In genomic region chr10:47359626-47360418, GRCh38 we compare ENCODE assay signal across 20 cellular contexts. TPM values are rescaled to one million over a fixed set of nuclear protein-coding genes. Genes with fewer than 3 reads are reported as not detected.
"Had no signal": no experiment of that assay in that cellular context is flagged by ENCODE, and none has a peak within 500 bp of the region (broad histone marks: within the 10 kb centered on the region; RNA-seq: fewer than 3 reads in every experiment).

No MANE protein-coding gene starts in this region.

- H3K4me1 ChIP-seq: body of pancreas, pancreas, sigmoid colon had no signal

- H3K36me3 Mint-ChIP-seq: activated naive CD8-positive, alpha-beta T cell treated with anti-CD3 and anti-CD28 coated beads, Interleukin-2, amount 10 ng/mL, durations not matched to agents 7 days and 5 days; memory B cell; naive thymus-derived CD4-positive, alpha-beta T cell; stimulated activated naive B cell treated with anti-CD40 and anti-IgM and Interleukin-4, amounts not matched to agents 10 μg/mL and 1 μg/mL and 100 μg/mL, for 72 hours had no signal

- ATAC-seq: activated T-cell treated with anti-CD3 and anti-CD28 coated beads, Interleukin-2, amount 50 U/mL, for 72 hours; body of pancreas; mucosa of descending colon; naive thymus-derived CD4-positive, alpha-beta T cell; pancreas; stimulated activated naive B cell treated with anti-CD40 and anti-IgM and Interleukin-4, amounts not matched to agents 10 μg/mL and 1 μg/mL and 100 μg/mL, for 72 hours had no signal

- H3K36me3 ChIP-seq: pancreas, sigmoid colon, tibial artery had no signal

- DNase-seq: activated B cell treated with CpG ODN at 0.5 μM for 24 hours; activated CD4-positive, alpha-beta T cell treated with anti-CD3 and anti-CD28 coated beads, Interleukin-2, amount 50 U/mL, for 1 hour; activated CD8-positive, alpha-beta memory T cell treated with anti-CD3 and anti-CD28 coated beads, Interleukin-2, amount 50 U/mL, for 4 hours; activated naive CD8-positive, alpha-beta T cell treated with anti-CD3 and anti-CD28 coated beads, Interleukin-2, amount 10 ng/mL, durations not matched to agents 7 days and 5 days; activated T-cell treated with anti-CD3 and anti-CD28 coated beads, Interleukin-2, amount 50 U/mL, for 72 hours; central memory CD4-positive, alpha-beta T cell; cortex of kidney; erythroblast; foreskin melanocyte; kidney glomerular epithelial cell; left ventricle myocardium superior; mucosa of descending colon; naive thymus-derived CD4-positive, alpha-beta T cell; sigmoid colon; stimulated activated naive B cell treated with anti-CD40 and anti-IgM and Interleukin-4, amounts not matched to agents 10 μg/mL and 1 μg/mL and 100 μg/mL, for 72 hours had no signal

- H3K9me3 Mint-ChIP-seq: activated B cell treated with CpG ODN at 0.5 μM for 24 hours; activated naive CD8-positive, alpha-beta T cell treated with anti-CD3 and anti-CD28 coated beads, Interleukin-2, amount 10 ng/mL, durations not matched to agents 7 days and 5 days; activated T-cell treated with anti-CD3 and anti-CD28 coated beads, Interleukin-2, amount 50 U/mL, for 72 hours; memory B cell; stimulated activated naive B cell treated with anti-CD40 and anti-IgM and Interleukin-4, amounts not matched to agents 10 μg/mL and 1 μg/mL and 100 μg/mL, for 72 hours had no signal

- H3K4me1 Mint-ChIP-seq: activated B cell treated with CpG ODN at 0.5 μM for 24 hours; activated naive CD8-positive, alpha-beta T cell treated with anti-CD3 and anti-CD28 coated beads, Interleukin-2, amount 10 ng/mL, durations not matched to agents 7 days and 5 days; naive thymus-derived CD4-positive, alpha-beta T cell; stimulated activated naive B cell treated with anti-CD40 and anti-IgM and Interleukin-4, amounts not matched to agents 10 μg/mL and 1 μg/mL and 100 μg/mL, for 72 hours had no signal

- H3K27me3 Mint-ChIP-seq: activated B cell treated with CpG ODN at 0.5 μM for 24 hours, memory B cell had no signal

- H3K27me3 ChIP-seq: body of pancreas, pancreas, sigmoid colon, tibial artery had no signal

- H3K27ac ChIP-seq: body of pancreas, pancreas, sigmoid colon, SK-N-MC, tibial artery had no signal

- H3K9me3 ChIP-seq: body of pancreas, mucosa of descending colon, pancreas, sigmoid colon, tibial artery had no signal

- H3K4me3 ChIP-seq: body of pancreas, mucosa of descending colon, pancreas, sigmoid colon, SK-N-MC, tibial artery had no signal

- H3K4me3 Mint-ChIP-seq: activated B cell treated with CpG ODN at 0.5 μM for 24 hours; activated naive CD8-positive, alpha-beta T cell treated with anti-CD3 and anti-CD28 coated beads, Interleukin-2, amount 10 ng/mL, durations not matched to agents 7 days and 5 days; activated T-cell treated with anti-CD3 and anti-CD28 coated beads, Interleukin-2, amount 50 U/mL, for 72 hours; memory B cell; naive thymus-derived CD4-positive, alpha-beta T cell; stimulated activated naive B cell treated with anti-CD40 and anti-IgM and Interleukin-4, amounts not matched to agents 10 μg/mL and 1 μg/mL and 100 μg/mL, for 72 hours had no signal

- H3K27ac Mint-ChIP-seq: activated B cell treated with CpG ODN at 0.5 μM for 24 hours; activated naive CD8-positive, alpha-beta T cell treated with anti-CD3 and anti-CD28 coated beads, Interleukin-2, amount 10 ng/mL, durations not matched to agents 7 days and 5 days; activated T-cell treated with anti-CD3 and anti-CD28 coated beads, Interleukin-2, amount 50 U/mL, for 72 hours; memory B cell; stimulated activated naive B cell treated with anti-CD40 and anti-IgM and Interleukin-4, amounts not matched to agents 10 μg/mL and 1 μg/mL and 100 μg/mL, for 72 hours had no signal

RNA-seq across cellular contexts. Expression of gene RBP3, which starts 11.7 kb away (rescaled TPM):
- total RNA-seq: activated B cell treated with CpG ODN at 0.5 μM for 24 hours; activated naive CD8-positive, alpha-beta T cell treated with anti-CD3 and anti-CD28 coated beads, Interleukin-2, amount 10 ng/mL, durations not matched to agents 7 days and 5 days; activated T-cell treated with anti-CD3 and anti-CD28 coated beads, Interleukin-2, amount 50 U/mL, for 72 hours; body of pancreas; left ventricle myocardium superior; mucosa of descending colon; naive thymus-derived CD4-positive, alpha-beta T cell; pancreas; sigmoid colon had no signal
- polyA plus RNA-seq: naive thymus-derived CD4-positive, alpha-beta T cell; pancreas; sigmoid colon had no signal

RNA-seq across cellular contexts. Expression of gene ZNF488, which starts 24.3 kb away (rescaled TPM):
- total RNA-seq: activated B cell treated with CpG ODN at 0.5 μM for 24 hours; activated naive CD8-positive, alpha-beta T cell treated with anti-CD3 and anti-CD28 coated beads, Interleukin-2, amount 10 ng/mL, durations not matched to agents 7 days and 5 days; left ventricle myocardium superior; naive thymus-derived CD4-positive, alpha-beta T cell had no signal
- polyA plus RNA-seq: pancreas had no signal

RNA-seq across cellular contexts. Expression of gene GDF2, which starts 37.6 kb away (rescaled TPM):
- total RNA-seq: activated B cell treated with CpG ODN at 0.5 μM for 24 hours; activated naive CD8-positive, alpha-beta T cell treated with anti-CD3 and anti-CD28 coated beads, Interleukin-2, amount 10 ng/mL, durations not matched to agents 7 days and 5 days; activated T-cell treated with anti-CD3 and anti-CD28 coated beads, Interleukin-2, amount 50 U/mL, for 72 hours; body of pancreas; left ventricle myocardium superior; mucosa of descending colon; naive thymus-derived CD4-positive, alpha-beta T cell; pancreas; sigmoid colon had no signal
- polyA plus RNA-seq: naive thymus-derived CD4-positive, alpha-beta T cell; pancreas; sigmoid colon had no signal

RNA-seq across cellular contexts. Expression of gene GDF10, which starts 59.8 kb away (rescaled TPM):
- total RNA-seq: activated B cell treated with CpG ODN at 0.5 μM for 24 hours had no signal
